13 cellular contexts compared by ENCODE assay signal in genomic region chr18:36354989-36355388, GRCh38. TPM values are rescaled to one million over a fixed set of nuclear protein-coding genes. Genes with fewer than 3 reads are reported as not detected.
A peak's percentile ranks its signal among the peaks of the same experiment; 100 is the strongest.
DNase-seq lines count a peak whose midpoint lies in the region; ATAC-seq and TF ChIP-seq lines count a peak whose summit lies in the region.
"Had no signal": no experiment of that assay in that cellular context is flagged by ENCODE, and none has a peak within 500 bp of the region (broad histone marks: within the 10 kb centered on the region; RNA-seq: fewer than 3 reads in every experiment).

No MANE protein-coding gene starts in this region.

- H3K36me3 ChIP-seq in GM23248 (ENCODE audit: low read depth) (no peaks in the 10 kb centered on the region), tibial nerve (no peaks in the 10 kb centered on the region)

- peaks cover 11% of the 10 kb centered on the region; the same call in 1 of the 2 replicates for H3K79me2 ChIP-seq in GM23248 (ENCODE audit: insufficient read depth)

- no peak for ATAC-seq in GM21515 (IDR thresholded peaks at IDR 0.05; ENCODE audit: unreplicated experiment)

- no peaks in the 10 kb centered on the region for H3K27me3 ChIP-seq in GM23248 (replicated peaks; ENCODE audit: insufficient read depth)
- H3K27me3 ChIP-seq in tibial nerve, result no peaks in the 10 kb centered on the region

- H3K9me2 ChIP-seq in GM23248 (ENCODE audit: insufficient read depth), result no peaks in the 10 kb centered on the region

- no peaks in the 10 kb centered on the region for H3K9me3 ChIP-seq in GM23248 (ENCODE audit: low read depth)
- peaks cover 0 to 7% (median 0%) of the 10 kb centered on the region in 4 donors for H3K9me3 ChIP-seq in tibial nerve

- TF ChIP-seq CTCF in VCaP (conservative IDR thresholded peaks at IDR 0.05), result no peak
- no peak for TF ChIP-seq CTCF in tibial nerve (IDR thresholded peaks at IDR 0.05)

- DNase-seq in NCI-H524 (lab: John Stamatoyannopoulos, UW) (peak; percentile 6 to 63), NCI-H524 treated with DMSO at 0.1 percent for 48 hours (lab: John Stamatoyannopoulos, UW) (no peak), GM23248 (peak; percentile 95), iris pigment epithelial cell (ENCODE audit: low read depth) (peak; percentile 23), HUDEP-2 (lab: John Stamatoyannopoulos, UW; ENCODE audit: unreplicated experiment in 76 of 76) (no peak), tibial nerve (ENCODE audit: low spot score in 2 of 2) (no peak)
- DNase-seq: hippocampal formation, NCI-H1092 treated with DMSO at 0.1 percent for 48 hours, NCI-H510A treated with DMSO at 0.1 percent for 48 hours, Right ventricle myocardium superior had no signal

- in situ Hi-C loops in GM23248 (cut with MboI), result no loop called here

- WGBS in GM23248 (ENCODE audit: low coverage in 1 of 2, low lambda C conversion rate in 2 of 2, missing lambda C conversion rate in 2 of 2), 2 experiments, result 3 to 5% methylated on average over 5 of the region's 5 CpGs
- WGBS in tibial nerve, 2 donors, result 79 to 95% methylated on average over 5 of the region's 5 CpGs

- TF ChIP-seq POLR2A in tibial nerve (IDR thresholded peaks at IDR 0.05), result no peak

- H3K4me3 ChIP-seq in GM23248 (peak overlapping the region; percentile 25), tibial nerve (no peak overlapping the region)
- H3K4me3 ChIP-seq: skin epidermis had no signal

- TF ChIP-seq EP300 in tibial nerve (IDR thresholded peaks at IDR 0.05), result no peak

- H3K4me1 ChIP-seq in GM23248 (ENCODE audit: insufficient read depth) (peaks cover 31% of the 10 kb centered on the region), tibial nerve (no peaks in the 10 kb centered on the region)

- H3F3A ChIP-seq in GM23248 (ENCODE audit: insufficient read depth), result peaks cover 40% of the 10 kb centered on the region

- H3K27ac ChIP-seq in GM23248, result peak overlapping the region; percentile 84
- peak overlapping the region; percentile 45 for H3K27ac ChIP-seq in VCaP
- no peak overlapping the region for H3K27ac ChIP-seq in tibial nerve

- H3K4me2 ChIP-seq in GM23248 (ENCODE audit: unreplicated experiment), result peak overlapping the region; percentile 51

- H4K20me1 ChIP-seq in GM23248 (ENCODE audit: insufficient read depth), result no peaks in the 10 kb centered on the region

- H3K9ac ChIP-seq in GM23248, result peak overlapping the region; percentile 56

- peak overlapping the region; percentile 9; the same call in 1 of the 2 replicates for H2AFZ ChIP-seq in GM23248

RNA-seq across cellular contexts. Expression of gene FHOD3, which starts 57.5 kb away (rescaled TPM):
- 10.1 and 13.5 TPM in 2 replicates for total RNA-seq in GM23248 (2014; rRNA removed; shearing (Covaris generic))
- polyA plus RNA-seq in GM23248 (2016; fragmentation: Nextera tagmentation; extraction: Ambion mirVana), result 1.4 and 1.6 TPM in 2 replicates
- total RNA-seq in tibial nerve, result 10 to 100 TPM; 15.6 to 25.9 (median 21.6) TPM

Comparison
In these comparisons a context has a peak if more than half of its experiments do, and no peak if none do; other contexts are left out.
1. DNase-seq: peak in NCI-H524 (2 of 2), GM23248 (single experiment) and iris pigment epithelial cell (single experiment); none in NCI-H524 treated with DMSO at 0.1 percent for 48 hours (single experiment), HUDEP-2 (0 of 76) and tibial nerve (0 of 2).
2. H3K27ac ChIP-seq: peak in GM23248 (single experiment) and VCaP (single experiment); none in tibial nerve (0 of 4).